ENCODE assay signal across 1 cellular context in the genomic region with DNA sequence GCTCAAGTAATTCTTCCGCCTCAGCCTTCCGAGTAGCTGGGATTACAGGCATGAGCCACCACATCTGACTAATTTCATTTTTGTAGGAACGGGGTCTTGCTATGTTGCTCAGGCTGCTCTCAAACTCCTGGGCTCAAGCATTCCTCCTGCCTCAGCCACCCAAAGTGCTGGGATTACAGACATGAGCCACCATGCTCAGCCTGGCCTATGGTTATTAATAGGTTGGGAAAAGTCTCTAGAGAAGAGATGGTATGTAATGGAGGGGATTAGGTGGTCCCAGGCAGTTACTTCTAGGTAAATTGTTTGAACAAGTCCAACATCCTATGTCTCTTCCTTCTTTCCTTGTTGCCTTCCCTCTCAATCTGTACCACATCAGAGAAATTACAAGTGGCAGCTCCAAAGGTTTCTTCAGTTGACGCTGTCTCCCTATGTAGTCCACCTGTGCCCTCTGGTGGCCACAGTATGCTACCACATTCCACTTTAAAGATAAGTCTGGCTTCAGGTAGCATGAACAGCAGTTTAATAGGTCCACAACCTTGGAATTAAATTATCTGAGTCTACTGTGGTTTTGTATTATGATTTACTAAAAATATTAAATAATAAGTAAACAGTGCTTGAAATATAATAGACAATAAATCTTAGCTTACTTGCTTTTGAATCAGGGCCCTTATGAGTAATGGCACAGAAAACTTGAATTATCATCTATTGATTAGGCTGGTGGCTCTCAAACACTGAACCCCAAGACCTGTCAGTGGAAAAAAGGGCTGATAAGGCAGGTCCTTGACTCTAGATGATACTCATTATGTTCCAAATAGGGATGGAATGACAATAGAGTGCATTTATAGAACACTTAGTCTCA.
A peak's percentile ranks its signal among the peaks of the same experiment; 100 is the strongest.
TF ChIP-seq lines count a peak whose summit lies in the region.

No MANE protein-coding gene starts in this region.

TF ChIP-seq in HepG2, 621 proteins besides CTCF, POLR2A, EP300 and RAD21:
- TF ChIP-seq SMAD3 (CRISPR knock-in tag; IDR thresholded peaks at IDR 0.05) (0 out of 2 replicates have a peak, but pooled peaks have one; percentile 60), ZNF143 (CRISPR knock-in tag; IDR thresholded peaks at IDR 0.05) (no peak), ZNF160 (CRISPR knock-in tag; IDR thresholded peaks at IDR 0.05) (no peak), KLF9 (CRISPR knock-in tag; IDR thresholded peaks at IDR 0.05; ENCODE audit: low read depth) (0 out of 2 replicates have a peak, but pooled peaks have one; percentile 35), ERF (CRISPR knock-in tag; IDR thresholded peaks at IDR 0.05) (peak; percentile 57; the same call in 1 of the 2 replicates), STAG1 (CRISPR knock-in tag; IDR thresholded peaks at IDR 0.05) (peak; percentile 96), RXRB (CRISPR knock-in tag; IDR thresholded peaks at IDR 0.05; ENCODE audit: borderline replicate concordance) (peak; percentile 40; the same call in 1 of the 2 replicates), GATAD2A (CRISPR knock-in tag; IDR thresholded peaks at IDR 0.05) (0 out of 2 replicates have a peak, but pooled peaks have one; percentile 26), TGIF2 (CRISPR knock-in tag; IDR thresholded peaks at IDR 0.05) (no peak), ZNF282 (IDR thresholded peaks at IDR 0.05; ENCODE audit: partially characterized antibody) (no peak), RARA (CRISPR knock-in tag; IDR thresholded peaks at IDR 0.05) (no peak), HMGXB3 (CRISPR knock-in tag; IDR thresholded peaks at IDR 0.05; ENCODE audit: borderline replicate concordance) (0 out of 2 replicates have a peak, but pooled peaks have one; percentile 37), ZFP36 (IDR thresholded peaks at IDR 0.05; ENCODE audit: borderline replicate concordance, low read depth, low read length, partially characterized antibody) (peak; percentile 23), TEAD3 (CRISPR knock-in tag; optimal IDR thresholded peaks at IDR 0.05; ENCODE audit: borderline replicate concordance) (peak; percentile 82), ELF3 (CRISPR knock-in tag; IDR thresholded peaks at IDR 0.05) (0 out of 2 replicates have a peak, but pooled peaks have one; percentile 32), MIXL1 (CRISPR knock-in tag; IDR thresholded peaks at IDR 0.05) (peak; percentile 58; the same call in 1 of the 2 replicates), SMC3 (IDR thresholded peaks at IDR 0.05; ENCODE audit: low read length) (peak; percentile 96), MIER3 (CRISPR knock-in tag; IDR thresholded peaks at IDR 0.05; ENCODE audit: borderline replicate concordance) (peak; percentile 51; the same call in 1 of the 2 replicates), ZNF839 (CRISPR knock-in tag; IDR thresholded peaks at IDR 0.05; ENCODE audit: borderline replicate concordance) (no peak), PPARG (CRISPR knock-in tag; conservative IDR thresholded peaks at IDR 0.05) (0 out of 2 replicates have a peak, but pooled peaks have one; percentile 21), ZNF24 (IDR thresholded peaks at IDR 0.05) (no peak), SMARCC2 (IDR thresholded peaks at IDR 0.05) (no peak), NR2F6 (IDR thresholded peaks at IDR 0.05) (no peak), NR2F6 (CRISPR knock-in tag; IDR thresholded peaks at IDR 0.05) (no peak), KLF16 (CRISPR knock-in tag; IDR thresholded peaks at IDR 0.05) (0 out of 4 replicates have a peak, but pooled peaks of 1 of the 2 experiments have one; percentile 37)
- TF ChIP-seq, protein P1, sequence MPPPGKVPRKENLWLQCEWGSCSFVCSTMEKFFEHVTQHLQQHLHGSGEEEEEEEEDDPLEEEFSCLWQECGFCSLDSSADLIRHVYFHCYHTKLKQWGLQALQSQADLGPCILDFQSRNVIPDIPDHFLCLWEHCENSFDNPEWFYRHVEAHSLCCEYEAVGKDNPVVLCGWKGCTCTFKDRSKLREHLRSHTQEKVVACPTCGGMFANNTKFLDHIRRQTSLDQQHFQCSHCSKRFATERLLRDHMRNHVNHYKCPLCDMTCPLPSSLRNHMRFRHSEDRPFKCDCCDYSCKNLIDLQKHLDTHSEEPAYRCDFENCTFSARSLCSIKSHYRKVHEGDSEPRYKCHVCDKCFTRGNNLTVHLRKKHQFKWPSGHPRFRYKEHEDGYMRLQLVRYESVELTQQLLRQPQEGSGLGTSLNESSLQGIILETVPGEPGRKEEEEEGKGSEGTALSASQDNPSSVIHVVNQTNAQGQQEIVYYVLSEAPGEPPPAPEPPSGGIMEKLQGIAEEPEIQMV (CRISPR knock-in tag; IDR thresholded peaks at IDR 0.05; ENCODE audit: low read depth), result no peak
- TF ChIP-seq, protein P2, sequence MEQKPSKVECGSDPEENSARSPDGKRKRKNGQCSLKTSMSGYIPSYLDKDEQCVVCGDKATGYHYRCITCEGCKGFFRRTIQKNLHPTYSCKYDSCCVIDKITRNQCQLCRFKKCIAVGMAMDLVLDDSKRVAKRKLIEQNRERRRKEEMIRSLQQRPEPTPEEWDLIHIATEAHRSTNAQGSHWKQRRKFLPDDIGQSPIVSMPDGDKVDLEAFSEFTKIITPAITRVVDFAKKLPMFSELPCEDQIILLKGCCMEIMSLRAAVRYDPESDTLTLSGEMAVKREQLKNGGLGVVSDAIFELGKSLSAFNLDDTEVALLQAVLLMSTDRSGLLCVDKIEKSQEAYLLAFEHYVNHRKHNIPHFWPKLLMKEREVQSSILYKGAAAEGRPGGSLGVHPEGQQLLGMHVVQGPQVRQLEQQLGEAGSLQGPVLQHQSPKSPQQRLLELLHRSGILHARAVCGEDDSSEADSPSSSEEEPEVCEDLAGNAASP (CRISPR knock-in tag; IDR thresholded peaks at IDR 0.05; ENCODE audit: borderline replicate concordance), result 0 out of 2 replicates have a peak, but pooled peaks have one; percentile 36
- TF ChIP-seq, protein P3, sequence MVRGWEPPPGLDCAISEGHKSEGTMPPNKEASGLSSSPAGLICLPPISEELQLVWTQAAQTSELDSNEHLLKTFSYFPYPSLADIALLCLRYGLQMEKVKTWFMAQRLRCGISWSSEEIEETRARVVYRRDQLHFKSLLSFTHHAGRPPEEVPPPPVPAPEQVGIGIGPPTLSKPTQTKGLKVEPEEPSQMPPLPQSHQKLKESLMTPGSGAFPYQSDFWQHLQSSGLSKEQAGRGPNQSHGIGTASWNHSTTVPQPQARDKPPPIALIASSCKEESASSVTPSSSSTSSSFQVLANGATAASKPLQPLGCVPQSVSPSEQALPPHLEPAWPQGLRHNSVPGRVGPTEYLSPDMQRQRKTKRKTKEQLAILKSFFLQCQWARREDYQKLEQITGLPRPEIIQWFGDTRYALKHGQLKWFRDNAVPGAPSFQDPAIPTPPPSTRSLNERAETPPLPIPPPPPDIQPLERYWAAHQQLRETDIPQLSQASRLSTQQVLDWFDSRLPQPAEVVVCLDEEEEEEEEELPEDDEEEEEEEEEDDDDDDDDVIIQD (CRISPR knock-in tag; IDR thresholded peaks at IDR 0.05; ENCODE audit: low read depth), result 0 out of 2 replicates have a peak, but pooled peaks have one; percentile 35
